1 cellular context compared by ENCODE assay signal in the genomic region with DNA sequence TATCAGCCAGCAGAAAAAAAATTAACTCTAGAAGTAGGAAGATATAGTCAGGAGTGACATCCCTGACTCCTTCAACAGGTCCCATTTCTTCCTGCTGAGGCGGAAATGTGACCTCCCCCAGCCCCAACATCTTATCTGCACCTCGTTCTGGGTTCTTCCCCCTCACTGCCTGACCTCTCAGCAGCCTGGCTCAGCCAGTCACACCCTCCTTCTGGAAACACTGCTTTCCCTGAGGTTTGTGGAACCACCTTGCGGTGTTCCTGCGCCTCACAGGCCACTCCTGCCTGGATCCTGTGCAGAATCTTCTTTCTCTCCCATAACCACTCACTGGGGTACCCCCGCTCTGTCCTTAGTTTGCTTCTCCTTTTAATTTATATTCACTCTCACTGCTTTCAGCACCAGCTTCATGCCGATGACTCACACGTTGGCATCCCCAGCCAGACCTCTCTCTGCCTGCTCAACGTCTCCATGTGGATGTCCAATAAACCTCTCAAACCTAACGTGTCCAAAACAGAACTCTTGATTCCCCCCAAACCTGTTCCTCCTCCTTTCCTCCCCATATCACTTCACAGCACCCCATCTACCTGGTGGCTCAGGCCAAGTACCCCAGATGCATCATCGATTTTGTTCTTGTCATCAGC.
TF ChIP-seq lines count a peak whose summit lies in the region.

No MANE protein-coding gene starts in this region.

TF ChIP-seq in H1, 55 proteins besides CTCF, POLR2A, EP300 and RAD21 (continued from another document):
- TF ChIP-seq SRF (IDR thresholded peaks at IDR 0.05; ENCODE audit: low read depth, low read length) (no peak), KDM5A (IDR thresholded peaks at IDR 0.05; ENCODE audit: low read length) (no peak), EGR1 (IDR thresholded peaks at IDR 0.05; ENCODE audit: borderline replicate concordance, low read depth, low read length) (no peak), RXRA (IDR thresholded peaks at IDR 0.05; ENCODE audit: insufficient read depth, low read depth, low read length) (no peak), TAF1 (IDR thresholded peaks at IDR 0.05; ENCODE audit: low read depth, low read length) (no peak)
